Comparison of ENCODE assay signal across 21 cellular contexts in the genomic region with DNA sequence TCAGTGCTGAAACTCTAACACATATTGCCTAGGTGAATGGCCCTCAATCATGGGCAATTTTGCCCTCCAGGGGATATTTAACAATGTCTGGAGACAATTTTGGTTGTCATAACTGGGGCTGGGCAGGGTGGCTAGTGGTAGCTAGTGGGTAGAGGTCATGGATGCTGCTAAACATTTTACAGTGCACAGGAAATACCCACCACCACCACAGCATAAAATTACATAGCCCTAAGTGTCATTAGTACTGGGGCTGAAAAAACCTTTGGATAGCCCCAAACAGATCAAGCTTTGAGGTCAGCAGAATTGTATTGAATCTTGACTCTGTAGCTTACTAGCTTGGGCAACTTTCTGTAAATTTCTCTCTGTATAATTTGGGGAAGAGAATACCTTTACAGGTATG.
DNase-seq lines count a peak whose midpoint lies in the region; ATAC-seq, FAIRE-seq and TF ChIP-seq lines count a peak whose summit lies in the region.
"Had no signal": no experiment of that assay in that cellular context is flagged by ENCODE, and none has a peak within 500 bp of the region (broad histone marks: within the 10 kb centered on the region; RNA-seq: fewer than 3 reads in every experiment).

No MANE protein-coding gene starts in this region.

- peak; percentile 53 for ATAC-seq in HG02981 (IDR thresholded peaks at IDR 0.05; ENCODE audit: unreplicated experiment)
- ATAC-seq in GM12878 = peak; percentile 79
- peak; percentile 38 for ATAC-seq in stimulated activated naive CD8-positive, alpha-beta T cell treated with anti-CD3 and anti-CD28 coated beads, Interleukin-15, Interleukin-2, amounts not matched to agents 100 U/mL and 50 U/mL, for 24 hours
- ATAC-seq in GM18873 (IDR thresholded peaks at IDR 0.05; ENCODE audit: low FRiP score, unreplicated experiment) = no peak

- H3K79me2 ChIP-seq in GM12878 (ENCODE audit: control insufficient read depth, insufficient read depth, low read length) = no peaks in the 10 kb centered on the region

- TF ChIP-seq RAD21 in GM12878 (IDR thresholded peaks at IDR 0.05; ENCODE audit: insufficient read depth, low read depth, low read length) = no peak

- in situ Hi-C loops in GM12878 (cut with MboI) = no loop called here

- H4K20me1 ChIP-seq in GM12878 (ENCODE audit: control insufficient read depth, insufficient read depth) = no peaks in the 10 kb centered on the region

- no peak overlapping the region for H2AFZ ChIP-seq in GM12878 (ENCODE audit: control insufficient read depth, low read depth, low read length)
- H2AFZ ChIP-seq: GM23248 had no signal

- H3K27me3 ChIP-seq in GM12878 (replicated peaks in 1 of 2; ENCODE audit: control insufficient read depth in 2 of 2, insufficient read depth in 2 of 2, low read length in 1 of 2) = no peaks in the 10 kb centered on the region
- H3K27me3 ChIP-seq: BE2C had no signal

- TF ChIP-seq CTCF in GM12878 (IDR thresholded peaks at IDR 0.05 in 2 of 3, conservative IDR thresholded peaks at IDR 0.05 in 1 of 3; ENCODE audit: control insufficient read depth in 2 of 3, extremely low read depth in 1 of 3, insufficient read depth in 1 of 3, low read depth in 3 of 3, low read length in 3 of 3) = no peak

- no peak for TF ChIP-seq EP300 in GM12878 (IDR thresholded peaks at IDR 0.05; ENCODE audit: borderline replicate concordance in 1 of 2, control insufficient read depth in 1 of 2, low read depth in 2 of 2, low read length in 2 of 2)

- H3K36me3 ChIP-seq in GM12878 (ENCODE audit: control insufficient read depth in 2 of 2, insufficient read depth in 2 of 2, low read length in 1 of 2) = no peaks in the 10 kb centered on the region
- H3K36me3 ChIP-seq: BE2C, HAP-1 had no signal

- no peak for FAIRE-seq in GM12878 (lab: Jason Lieb, UNC)
- FAIRE-seq: A204.1, D721Med, G401.6, GM12892, GM18507 had no signal

- intact Hi-C loops in GM12878 (cut with micrococcal nuclease; ENCODE audit: unreplicated experiment) = no loop called here

- H3K9me3 ChIP-seq in GM12878 (replicated peaks; ENCODE audit: control insufficient read depth, insufficient read depth, low read length) = no peaks in the 10 kb centered on the region; the same call in 2 of the 3 replicates
- H3K9me3 ChIP-seq: BE2C, Caco-2, HAP-1 had no signal

- H3K4me3 ChIP-seq in GM12878 = no peak overlapping the region
- H3K4me3 ChIP-seq: GM23248, HAP-1 had no signal

- RAD21 ChIA-PET in GM12878 (lab: Charles Lee; ENCODE audit: unreplicated experiment) = interaction anchor here (0.8 kb wide), 1 partner anchor 270 kb away, joined by 3 read pairs; no protein-coding TSS in a partner anchor

- no peak overlapping the region for H3K27ac ChIP-seq in GM12878 (ENCODE audit: control insufficient read depth, insufficient read depth)
- H3K27ac ChIP-seq: GM23248, HL-60 had no signal

- no peak overlapping the region for H3K9ac ChIP-seq in GM12878 (ENCODE audit: control insufficient read depth, insufficient read depth, low read length)
- H3K9ac ChIP-seq: GM23248 had no signal

- DNase-seq in NCI-H748 treated with DMSO at 0.1 percent for 48 hours (lab: John Stamatoyannopoulos, UW) (peak; percentile 86), GM12878 (ENCODE audit: low read depth, low spot score) (no peak), NCI-H526 (lab: John Stamatoyannopoulos, UW) (no peak), NCI-H345 (lab: John Stamatoyannopoulos, UW) (no peak)
- DNase-seq in stimulated activated naive CD8-positive, alpha-beta T cell treated with anti-CD3 and anti-CD28 coated beads, Interleukin-15, Interleukin-2, amounts not matched to agents 100 U/mL and 50 U/mL, for 24 hours = no peak
- DNase-seq: ACHN; BE2C; C1 segment of cervical spinal cord; Caco-2; CD4-positive, CD25-positive, alpha-beta regulatory T cell; CD8-positive, alpha-beta memory T cell; GM23248 had no signal

- POLR2A ChIA-PET in GM12878 (lab: Charles Lee) = no interaction called here

- no peaks in the 10 kb centered on the region for H3K4me1 ChIP-seq in GM12878 (ENCODE audit: control insufficient read depth, insufficient read depth, low read length)
- H3K4me1 ChIP-seq: BE2C, Caco-2, HAP-1 had no signal

- CTCF ChIA-PET in GM12878 (lab: Yijun Ruan, JAX) = no interaction called here

- TF ChIP-seq POLR2A in GM12878 (IDR thresholded peaks at IDR 0.05; ENCODE audit: low read depth, low read length) = no peak

- SMC1A ChIA-PET in GM12878 (lab: Charles Lee; ENCODE audit: uncharacterized antibody, unreplicated experiment) = no interaction called here

- no peak overlapping the region for H3K4me2 ChIP-seq in GM12878 (ENCODE audit: control insufficient read depth, insufficient read depth)

- BruUV-seq in GM12878 (replicated peaks; lab: Mats Ljungman, UMichigan) = no TSS peak

TF ChIP-seq in GM12878, 131 proteins besides CTCF, POLR2A, EP300 and RAD21:
- TF ChIP-seq NR2F1 (conservative IDR thresholded peaks at IDR 0.05) (peak; percentile 44; the same call in 1 of the 2 replicates), RB1 (IDR thresholded peaks at IDR 0.05; ENCODE audit: borderline replicate concordance) (no peak)
